21 cellular contexts compared by ENCODE assay signal in the genomic region with DNA sequence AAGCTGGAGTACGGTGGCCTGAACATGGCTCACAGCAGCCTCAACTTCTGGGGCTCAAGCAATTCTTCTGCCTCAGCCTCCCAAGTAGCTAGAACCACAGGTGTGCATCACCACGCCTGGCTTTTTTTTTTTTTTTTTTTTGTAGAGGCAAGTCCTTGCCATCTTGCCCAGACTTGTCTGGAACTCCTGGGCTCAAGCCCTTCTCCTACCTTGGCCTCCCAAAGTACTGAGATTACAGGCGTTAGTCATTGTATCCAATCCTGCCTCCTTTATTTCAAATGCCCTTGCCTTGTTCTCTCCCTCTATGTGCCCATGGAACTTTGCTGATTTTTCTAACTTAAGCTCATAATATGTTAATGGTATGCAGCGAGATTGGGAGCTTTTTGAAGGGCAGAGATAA. TPM values are rescaled to one million over a fixed set of nuclear protein-coding genes. Genes with fewer than 3 reads are reported as not detected.
DNase-seq lines count a peak whose midpoint lies in the region; ATAC-seq, FAIRE-seq and TF ChIP-seq lines count a peak whose summit lies in the region.
"Had no signal": no experiment of that assay in that cellular context is flagged by ENCODE, and none has a peak within 500 bp of the region (broad histone marks: within the 10 kb centered on the region; RNA-seq: fewer than 3 reads in every experiment).

No MANE protein-coding gene starts in this region.

- no peaks in the 10 kb centered on the region for H3K36me3 Mint-ChIP-seq in mesothelial cell of epicardium
- H3K36me3 Mint-ChIP-seq: CD4-positive, CD25-positive, alpha-beta regulatory T cell had no signal

- H3K9me1 ChIP-seq in endothelial cell of umbilical vein (replicated peaks; ENCODE audit: control insufficient read depth, extremely low read depth, insufficient read depth, low read length): no peaks in the 10 kb centered on the region

- no peaks in the 10 kb centered on the region for H3K9me2 ChIP-seq in PC-3 (replicated peaks; ENCODE audit: low read length)

- no peak for TF ChIP-seq CTCF in mammary epithelial cell (conservative IDR thresholded peaks at IDR 0.05 in 1 of 2, IDR thresholded peaks at IDR 0.05 in 1 of 2; ENCODE audit: extremely low read depth in 1 of 2, insufficient read depth in 1 of 2, low read depth in 1 of 2, low read length in 2 of 2)
- no peak for TF ChIP-seq CTCF in endothelial cell of umbilical vein (IDR thresholded peaks at IDR 0.05; ENCODE audit: extremely low read depth in 1 of 2, insufficient read depth in 1 of 2, low read depth in 1 of 2, low read length in 2 of 2)
- TF ChIP-seq CTCF in foreskin keratinocyte (conservative IDR thresholded peaks at IDR 0.05): no peak
- no peak for TF ChIP-seq CTCF in mesothelial cell of epicardium (IDR thresholded peaks at IDR 0.05; ENCODE audit: unreplicated experiment)
- no peak for TF ChIP-seq CTCF in PC-3 (conservative IDR thresholded peaks at IDR 0.05; ENCODE audit: low read depth, low read length)

- H3K9me3 ChIP-seq in mammary epithelial cell (replicated peaks; ENCODE audit: insufficient read depth, low read length) (peaks cover 7% of the 10 kb centered on the region), endothelial cell of umbilical vein (replicated peaks; ENCODE audit: control insufficient read depth, insufficient read depth, low read length) (no peaks in the 10 kb centered on the region), PC-3 (ENCODE audit: low read length) (no peaks in the 10 kb centered on the region)
- H3K9me3 ChIP-seq: BE2C, Caco-2 had no signal

- no TSS peak for BruUV-seq in mammary epithelial cell (replicated peaks; lab: Mats Ljungman, UMichigan)
- TSS peak; percentile 21 for BruUV-seq in endothelial cell of umbilical vein (replicated peaks; lab: Mats Ljungman, UMichigan)
- BruUV-seq in PC-3 (replicated peaks; lab: Mats Ljungman, UMichigan): no TSS peak

- CTCF ChIA-PET in mammary epithelial cell (lab: Charles Lee; ENCODE audit: low non-redundant PET) (no interaction called here), endothelial cell of umbilical vein (lab: Charles Lee) (interaction anchor here (0.6 to 1.6 kb wide), 4 partner anchors 12 to 509 kb away, joined by 3 read pairs; no protein-coding TSS in a partner anchor), PC-3 (lab: Charles Lee) (no interaction called here)

- H3K36me3 ChIP-seq in mammary epithelial cell (ENCODE audit: insufficient read depth, low read length) (no peaks in the 10 kb centered on the region), endothelial cell of umbilical vein (ENCODE audit: control insufficient read depth in 2 of 2, extremely low read depth in 1 of 2, insufficient read depth in 2 of 2, low read length in 2 of 2) (no peaks in the 10 kb centered on the region), PC-3 (ENCODE audit: low read depth, low read length) (no peaks in the 10 kb centered on the region)
- H3K36me3 ChIP-seq: BE2C had no signal

- TF ChIP-seq POLR2A in endothelial cell of umbilical vein (IDR thresholded peaks at IDR 0.05; ENCODE audit: low read depth, low read length): no peak

- H3K27me3 ChIP-seq in mammary epithelial cell (ENCODE audit: insufficient read depth, low read length) (no peaks in the 10 kb centered on the region), endothelial cell of umbilical vein (ENCODE audit: control insufficient read depth in 2 of 2, insufficient read depth in 2 of 2, low read length in 2 of 2) (no peaks in the 10 kb centered on the region), foreskin keratinocyte (no peaks in the 10 kb centered on the region), PC-3 (ENCODE audit: low read length) (no peaks in the 10 kb centered on the region)
- H3K27me3 ChIP-seq: BE2C had no signal

- H3K27me3 Mint-ChIP-seq in mesothelial cell of epicardium (ENCODE audit: low read depth): no peaks in the 10 kb centered on the region
- H3K27me3 Mint-ChIP-seq: CD4-positive, CD25-positive, alpha-beta regulatory T cell had no signal

- peak; percentile 46 for DNase-seq in mammary epithelial cell
- DNase-seq in endothelial cell of umbilical vein (ENCODE audit: low read depth, low spot score): no peak
- DNase-seq in foreskin keratinocyte: peak; percentile 35 to 77
- no peak for DNase-seq in mesothelial cell of epicardium (ENCODE audit: low spot score in 2 of 2, unreplicated experiment in 2 of 2)
- no peak for DNase-seq in COR-L47 (lab: John Stamatoyannopoulos, UW)
- DNase-seq in left ventricle myocardium superior: no peak
- no peak for DNase-seq in PC-3
- DNase-seq: BE2C; C1 segment of cervical spinal cord; Caco-2; CD4-positive, CD25-positive, alpha-beta regulatory T cell; CD8-positive, alpha-beta memory T cell; GM23248; HFFc6 had no signal

- H4K20me1 ChIP-seq in mammary epithelial cell (ENCODE audit: insufficient read depth, low read length) (no peaks in the 10 kb centered on the region), endothelial cell of umbilical vein (replicated peaks; ENCODE audit: control insufficient read depth, extremely low read depth, insufficient read depth, low read length) (no peaks in the 10 kb centered on the region), PC-3 (ENCODE audit: low read length) (no peaks in the 10 kb centered on the region)

- no peaks in the 10 kb centered on the region for H3K4me1 ChIP-seq in mammary epithelial cell (ENCODE audit: insufficient read depth, low read length)
- H3K4me1 ChIP-seq in endothelial cell of umbilical vein (ENCODE audit: control insufficient read depth, extremely low read depth, insufficient read depth, low read length): peaks cover 6% of the 10 kb centered on the region
- H3K4me1 ChIP-seq in foreskin keratinocyte: no peaks in the 10 kb centered on the region
- H3K4me1 ChIP-seq in PC-3 (ENCODE audit: insufficient read depth, low read length): no peaks in the 10 kb centered on the region
- H3K4me1 ChIP-seq: BE2C had no signal

- dilution Hi-C loops in mammary epithelial cell (cut with HindIII; ENCODE audit: low sequenced_read_pairs): no loop called here
- dilution Hi-C loops in endothelial cell of umbilical vein (cut with MboI; ENCODE audit: extremely low pct_ligation_motif_present, low sequenced_read_pairs): no loop called here

- no peak overlapping the region for H3K9ac ChIP-seq in mammary epithelial cell (ENCODE audit: insufficient read depth, low read length)
- no peak overlapping the region for H3K9ac ChIP-seq in endothelial cell of umbilical vein (replicated peaks; ENCODE audit: extremely low read depth, insufficient read depth, low read length)
- no peak overlapping the region for H3K9ac ChIP-seq in PC-3 (ENCODE audit: low read length)
- H3K9ac ChIP-seq: GM23248 had no signal

- H3K79me2 ChIP-seq in mammary epithelial cell (ENCODE audit: insufficient read depth, low read length): no peaks in the 10 kb centered on the region
- no peaks in the 10 kb centered on the region for H3K79me2 ChIP-seq in endothelial cell of umbilical vein (ENCODE audit: control insufficient read depth, insufficient read depth, low read length)
- no peaks in the 10 kb centered on the region for H3K79me2 ChIP-seq in PC-3 (ENCODE audit: low read length)

- no peaks in the 10 kb centered on the region for H3F3A ChIP-seq in PC-3 (ENCODE audit: low read length, unreplicated experiment)

- in situ Hi-C loops in mammary epithelial cell (cut with MboI; ENCODE audit: low sequenced_read_pairs in 2 of 2): no loop called here

- H3K9me3 Mint-ChIP-seq in mesothelial cell of epicardium: peaks cover 4% of the 10 kb centered on the region

- no peak for FAIRE-seq in endothelial cell of umbilical vein (lab: Jason Lieb, UNC)
- FAIRE-seq: D721Med, G401.6, GM12891, GM19239, H54 had no signal

- H3K27ac ChIP-seq in mammary epithelial cell (ENCODE audit: insufficient read depth, low read depth, low read length) (no peak overlapping the region), endothelial cell of umbilical vein (ENCODE audit: insufficient read depth, low read depth, low read length) (no peak overlapping the region), foreskin keratinocyte (no peak overlapping the region), PC-3 (ENCODE audit: low read length) (no peak overlapping the region)
- H3K27ac ChIP-seq: GM23248, HL-60 had no signal

- ATAC-seq in foreskin keratinocyte (peak; percentile 68), left ventricle myocardium superior (no peak), PC-3 (no peak)
- ATAC-seq: HCT116 had no signal

- WGBS in mammary epithelial cell (ENCODE audit: low coverage, missing lambda C conversion rate): 85% methylated on average over 2 of the region's 4 CpGs

- H3K4me1 Mint-ChIP-seq in mesothelial cell of epicardium: peaks cover 36% of the 10 kb centered on the region
- H3K4me1 Mint-ChIP-seq: CD4-positive, CD25-positive, alpha-beta regulatory T cell; CD8-positive, alpha-beta memory T cell had no signal

- H3K4me2 ChIP-seq in mammary epithelial cell (ENCODE audit: insufficient read depth, low read depth, low read length) (no peak overlapping the region), endothelial cell of umbilical vein (ENCODE audit: insufficient read depth, low read length) (no peak overlapping the region), PC-3 (ENCODE audit: low read length) (no peak overlapping the region)

- POLR2A ChIA-PET in endothelial cell of umbilical vein (lab: Charles Lee) (no interaction called here), PC-3 (lab: Charles Lee; ENCODE audit: unreplicated experiment) (no interaction called here)

- H2AFZ ChIP-seq in mammary epithelial cell (ENCODE audit: low read depth, low read length): no peak overlapping the region
- H2AFZ ChIP-seq in endothelial cell of umbilical vein (ENCODE audit: low read depth, low read length): no peak overlapping the region
- no peak overlapping the region for H2AFZ ChIP-seq in PC-3 (ENCODE audit: low read length)
- H2AFZ ChIP-seq: GM23248 had no signal

- peak overlapping the region; percentile 81 for H3K27ac Mint-ChIP-seq in mesothelial cell of epicardium
- H3K27ac Mint-ChIP-seq: CD4-positive, CD25-positive, alpha-beta regulatory T cell; CD8-positive, alpha-beta memory T cell; HFFc6 had no signal

- H3K4me3 ChIP-seq in mammary epithelial cell (replicated peaks in 1 of 3; ENCODE audit: insufficient read depth in 1 of 3, low read depth in 2 of 3, low read length in 3 of 3) (no peak overlapping the region), endothelial cell of umbilical vein (replicated peaks in 1 of 3; ENCODE audit: insufficient read depth in 1 of 3, low read depth in 1 of 3, low read length in 3 of 3) (no peak overlapping the region), PC-3 (ENCODE audit: low read length) (no peak overlapping the region)
- H3K4me3 ChIP-seq: GM23248 had no signal

- intact Hi-C loops in mammary epithelial cell (cut with micrococcal nuclease) (no loop called here), endothelial cell of umbilical vein (cut with micrococcal nuclease) (loop anchor here (1.0 kb wide), 3 partner anchors 31 to 600 kb away; no protein-coding TSS in a partner anchor), left ventricle myocardium superior (cut with micrococcal nuclease) (no loop called here), PC-3 (cut with micrococcal nuclease) (no loop called here)

- no peak overlapping the region for H3K4me3 Mint-ChIP-seq in mesothelial cell of epicardium
- H3K4me3 Mint-ChIP-seq: CD4-positive, CD25-positive, alpha-beta regulatory T cell; CD8-positive, alpha-beta memory T cell; HFFc6 had no signal

RNA-seq across cellular contexts. Expression of a gene that starts 49.2 kb away (rescaled TPM):
- 10 to 100 TPM; 18.4 to 43.2 TPM for total RNA-seq in mammary epithelial cell
- 13.9 TPM for polyA plus RNA-seq in mammary epithelial cell
- 129 TPM for polyA minus RNA-seq in mammary epithelial cell
- total RNA-seq in endothelial cell of umbilical vein: 69.0 and 86.0 TPM in 2 replicates
- 22.0 and 34.3 TPM in 2 replicates for polyA plus RNA-seq in endothelial cell of umbilical vein
- 31.1 and 31.4 TPM in 2 replicates for polyA plus RNA-seq in endothelial cell of umbilical vein (2011; cell fraction: cytosol; rRNA removed)
- polyA plus RNA-seq in endothelial cell of umbilical vein (2011; cell fraction: nucleus; rRNA removed): 58.0 and 65.5 TPM in 2 replicates
- polyA plus RNA-seq in endothelial cell of umbilical vein (2012): 23.2 and 38.0 TPM in 2 replicates
- 191 and 247 TPM in 2 replicates for polyA minus RNA-seq in endothelial cell of umbilical vein
- polyA minus RNA-seq in endothelial cell of umbilical vein (2011; cell fraction: cytosol; rRNA and poly(A)+ RNA removed): not detected
- polyA minus RNA-seq in endothelial cell of umbilical vein (2011; cell fraction: nucleus; rRNA and poly(A)+ RNA removed): 85.1 and 142 TPM in 2 replicates
- 6.2 and 6.9 TPM in 2 replicates for total RNA-seq in foreskin keratinocyte
- 2.0 and 2.2 TPM in 2 replicates for polyA plus RNA-seq in foreskin keratinocyte
- total RNA-seq in mesothelial cell of epicardium: 79.4 to 89.1 TPM (median 80.7 TPM) in 3 replicates
- total RNA-seq in left ventricle myocardium superior: 17.7 TPM
- total RNA-seq in PC-3 (2014; rRNA removed): 16.2 and 17.2 TPM in 2 replicates
- total RNA-seq: CD8-positive, alpha-beta memory T cell had no signal

Comparison
In these comparisons a context has a peak if more than half of its experiments do, and no peak if none do; other contexts are left out.
1. DNase-seq: peak in mammary epithelial cell (single experiment) and foreskin keratinocyte (2 of 2); none in endothelial cell of umbilical vein (single experiment), mesothelial cell of epicardium (0 of 2), COR-L47 (single experiment), left ventricle myocardium superior (single experiment) and PC-3 (single experiment).